Comparison of ENCODE assay signal across 8 cellular contexts in the genomic region with DNA sequence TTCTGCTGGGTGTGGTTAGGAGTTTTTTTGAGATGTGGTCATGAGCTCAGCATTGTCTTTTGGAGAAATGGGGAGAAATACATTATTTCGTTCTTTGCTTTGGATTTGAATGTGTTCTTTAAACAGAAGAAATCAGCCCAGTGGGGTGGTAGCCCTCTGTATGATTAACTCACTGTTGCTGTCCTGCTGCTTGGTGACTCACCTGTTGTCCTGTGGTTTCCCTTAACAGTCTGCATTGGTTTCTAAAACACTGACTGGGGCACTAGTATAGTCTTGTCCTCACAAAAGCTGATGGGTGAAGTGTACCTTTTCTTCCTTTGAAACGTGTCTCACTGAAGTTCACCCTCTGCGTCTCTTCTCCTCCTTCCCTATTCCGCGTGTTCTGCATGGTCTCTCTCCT.
A peak's percentile ranks its signal among the peaks of the same experiment; 100 is the strongest.
DNase-seq lines count a peak whose midpoint lies in the region; ATAC-seq and TF ChIP-seq lines count a peak whose summit lies in the region.

No MANE protein-coding gene starts in this region.

- peak; percentile 76 for ATAC-seq in GM18508 (IDR thresholded peaks at IDR 0.05; ENCODE audit: insufficient read depth, unreplicated experiment)
- ATAC-seq in left colon, result no peak

- H3K4me1 ChIP-seq in HEK293 (ENCODE audit: control insufficient read depth, insufficient read depth, low read length) (no peaks in the 10 kb centered on the region), hepatocyte (ENCODE audit: insufficient read depth) (no peaks in the 10 kb centered on the region), OCI-LY7 (ENCODE audit: insufficient read depth, low read length, poor library complexity, severe bottlenecking) (no peaks in the 10 kb centered on the region)
- no peaks in the 10 kb centered on the region for H3K4me1 ChIP-seq in effector memory CD4-positive, alpha-beta T cell (ENCODE audit: control insufficient read depth, insufficient read depth, low read length, poor library complexity, severe bottlenecking)

- no TSS peak for BruUV-seq in OCI-LY7 (replicated peaks; lab: Mats Ljungman, UMichigan)

- peaks cover 29% of the 10 kb centered on the region for H3K79me2 ChIP-seq in hepatocyte
- no peaks in the 10 kb centered on the region for H3K79me2 ChIP-seq in OCI-LY7 (ENCODE audit: insufficient read depth, low read depth, low read length)

- no peaks in the 10 kb centered on the region for H3K9me2 ChIP-seq in hepatocyte (replicated peaks; ENCODE audit: insufficient read depth)
- no peaks in the 10 kb centered on the region for H3K9me2 ChIP-seq in OCI-LY7 (ENCODE audit: insufficient read depth, low read length)

- POLR2A ChIA-PET in HEK293 (lab: Yijun Ruan, JAX), result interaction anchor here (2.1 kb wide), 1 partner anchor 66 kb away, joined by 5 read pairs; no protein-coding TSS in a partner anchor
- POLR2A ChIA-PET in OCI-LY7 (lab: Charles Lee), result no interaction called here

- DNase-seq in LHCN-M2 (ENCODE audit: low read depth) (peak; percentile 70), hepatocyte (ENCODE audit: low spot score) (peak; percentile 12), left colon (no peak), OCI-LY7 (ENCODE audit: low spot score) (no peak), NCI-H82 (lab: John Stamatoyannopoulos, UW) (no peak)
- no peak for DNase-seq in effector memory CD4-positive, alpha-beta T cell

- H3K27me3 ChIP-seq in hepatocyte, result no peaks in the 10 kb centered on the region
- no peaks in the 10 kb centered on the region for H3K27me3 ChIP-seq in effector memory CD4-positive, alpha-beta T cell (replicated peaks; ENCODE audit: control insufficient read depth, insufficient read depth, low read length, poor library complexity, severe bottlenecking)

- H3K27ac ChIP-seq in HEK293 (ENCODE audit: extremely low read depth, low read depth, low read length), result no peak overlapping the region
- H3K27ac ChIP-seq in hepatocyte, result no peak overlapping the region
- no peak overlapping the region for H3K27ac ChIP-seq in effector memory CD4-positive, alpha-beta T cell (ENCODE audit: insufficient read depth, low read length, poor library complexity, severe bottlenecking)
- H3K27ac ChIP-seq in OCI-LY7 (ENCODE audit: low read depth, low read length, poor library complexity, severe bottlenecking), result no peak overlapping the region

- no peak overlapping the region for H3K4me3 ChIP-seq in HEK293 (ENCODE audit: low read depth, low read length)
- no peak overlapping the region for H3K4me3 ChIP-seq in hepatocyte
- H3K4me3 ChIP-seq in effector memory CD4-positive, alpha-beta T cell (ENCODE audit: insufficient read depth, low read depth, low read length, poor library complexity, severe bottlenecking), result no peak overlapping the region
- no peak overlapping the region for H3K4me3 ChIP-seq in OCI-LY7 (ENCODE audit: low read depth, low read length, poor library complexity, severe bottlenecking)

- CTCF ChIA-PET in HEK293 (lab: Yijun Ruan, JAX), result interaction anchor here (1.0 to 1.2 kb wide), 2 partner anchors 44 to 410 kb away, joined by 3 read pairs; no protein-coding TSS in a partner anchor
- CTCF ChIA-PET in OCI-LY7 (lab: Charles Lee; ENCODE audit: unreplicated experiment), result no interaction called here

- no peak overlapping the region for H2AFZ ChIP-seq in hepatocyte
- no peak overlapping the region for H2AFZ ChIP-seq in OCI-LY7 (ENCODE audit: low read length)

- H4K20me1 ChIP-seq in hepatocyte (ENCODE audit: insufficient read depth, poor library complexity, severe bottlenecking) (no peaks in the 10 kb centered on the region), OCI-LY7 (ENCODE audit: insufficient read depth, low read length) (no peaks in the 10 kb centered on the region)

- intact Hi-C loops in left colon (cut with DNase I, micrococcal nuclease) (no loop called here), OCI-LY7 (cut with micrococcal nuclease; ENCODE audit: unreplicated experiment) (no loop called here)

- H3K4me2 ChIP-seq in hepatocyte (no peak overlapping the region), OCI-LY7 (ENCODE audit: low read length) (no peak overlapping the region)

- TF ChIP-seq CTCF in HEK293 (tag by site-specific recombination; IDR thresholded peaks at IDR 0.05) (no peak), hepatocyte (IDR thresholded peaks at IDR 0.05; ENCODE audit: poor library complexity) (no peak), OCI-LY7 (conservative IDR thresholded peaks at IDR 0.05; ENCODE audit: low read length) (no peak)

- H3K36me3 ChIP-seq in HEK293 (ENCODE audit: control insufficient read depth in 2 of 2, insufficient read depth in 1 of 2, low read length in 2 of 2) (peaks cover 13 to 88% of the 10 kb centered on the region in 2 experiments), hepatocyte (replicated peaks; ENCODE audit: insufficient read depth, low read depth) (no peaks in the 10 kb centered on the region), OCI-LY7 (ENCODE audit: insufficient read depth, low read length) (no peaks in the 10 kb centered on the region)
- peaks cover 3% of the 10 kb centered on the region for H3K36me3 ChIP-seq in effector memory CD4-positive, alpha-beta T cell (ENCODE audit: control insufficient read depth, insufficient read depth, low read length)

- 85% methylated on average over 5 of the region's 5 CpGs for WGBS in hepatocyte (ENCODE audit: low lambda C conversion rate, missing lambda C conversion rate)

- H3K9me3 ChIP-seq in HEK293 (ENCODE audit: control insufficient read depth, insufficient read depth, low read depth, low read length) (no peaks in the 10 kb centered on the region), hepatocyte (ENCODE audit: low read depth) (no peaks in the 10 kb centered on the region), OCI-LY7 (ENCODE audit: low read length) (no peaks in the 10 kb centered on the region)
- H3K9me3 ChIP-seq in effector memory CD4-positive, alpha-beta T cell (ENCODE audit: control insufficient read depth, low read length), result no peaks in the 10 kb centered on the region

TF ChIP-seq in HEK293, 187 proteins besides CTCF, POLR2A, EP300 and RAD21:
- TF ChIP-seq SCRT2 (tag by site-specific recombination; IDR thresholded peaks at IDR 0.05) (peak; percentile 93), ZIC2 (tag by site-specific recombination; IDR thresholded peaks at IDR 0.05) (peak; percentile 78), PRDM1 (tag by site-specific recombination; IDR thresholded peaks at IDR 0.05) (0 out of 2 replicates have a peak, but pooled peaks have one; percentile 14), SCRT1 (tag by site-specific recombination; IDR thresholded peaks at IDR 0.05; ENCODE audit: borderline replicate concordance) (0 out of 2 replicates have a peak, but pooled peaks have one; percentile 23), ZNF624 (tag by site-specific recombination; IDR thresholded peaks at IDR 0.05) (no peak), ZNF16 (tag by site-specific recombination; IDR thresholded peaks at IDR 0.05; ENCODE audit: low read depth) (no peak), OSR2 (tag by site-specific recombination; IDR thresholded peaks at IDR 0.05) (0 out of 2 replicates have a peak, but pooled peaks have one; percentile 17)
- TF ChIP-seq, protein P1, sequence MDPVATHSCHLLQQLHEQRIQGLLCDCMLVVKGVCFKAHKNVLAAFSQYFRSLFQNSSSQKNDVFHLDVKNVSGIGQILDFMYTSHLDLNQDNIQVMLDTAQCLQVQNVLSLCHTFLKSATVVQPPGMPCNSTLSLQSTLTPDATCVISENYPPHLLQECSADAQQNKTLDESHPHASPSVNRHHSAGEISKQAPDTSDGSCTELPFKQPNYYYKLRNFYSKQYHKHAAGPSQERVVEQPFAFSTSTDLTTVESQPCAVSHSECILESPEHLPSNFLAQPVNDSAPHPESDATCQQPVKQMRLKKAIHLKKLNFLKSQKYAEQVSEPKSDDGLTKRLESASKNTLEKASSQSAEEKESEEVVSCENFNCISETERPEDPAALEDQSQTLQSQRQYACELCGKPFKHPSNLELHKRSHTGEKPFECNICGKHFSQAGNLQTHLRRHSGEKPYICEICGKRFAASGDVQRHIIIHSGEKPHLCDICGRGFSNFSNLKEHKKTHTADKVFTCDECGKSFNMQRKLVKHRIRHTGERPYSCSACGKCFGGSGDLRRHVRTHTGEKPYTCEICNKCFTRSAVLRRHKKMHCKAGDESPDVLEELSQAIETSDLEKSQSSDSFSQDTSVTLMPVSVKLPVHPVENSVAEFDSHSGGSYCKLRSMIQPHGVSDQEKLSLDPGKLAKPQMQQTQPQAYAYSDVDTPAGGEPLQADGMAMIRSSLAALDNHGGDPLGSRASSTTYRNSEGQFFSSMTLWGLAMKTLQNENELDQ (tag by site-specific recombination; IDR thresholded peaks at IDR 0.05; ENCODE audit: low read depth), result no peak

Comparison
In these comparisons a context has a peak if more than half of its experiments do, and no peak if none do; other contexts are left out.
1. DNase-seq: peak in LHCN-M2 (single experiment) and hepatocyte (single experiment); none in left colon (0 of 2), effector memory CD4-positive, alpha-beta T cell (0 of 3), OCI-LY7 (single experiment) and NCI-H82 (single experiment).